Comparison of ENCODE assay signal across 8 cellular contexts in the genomic region with DNA sequence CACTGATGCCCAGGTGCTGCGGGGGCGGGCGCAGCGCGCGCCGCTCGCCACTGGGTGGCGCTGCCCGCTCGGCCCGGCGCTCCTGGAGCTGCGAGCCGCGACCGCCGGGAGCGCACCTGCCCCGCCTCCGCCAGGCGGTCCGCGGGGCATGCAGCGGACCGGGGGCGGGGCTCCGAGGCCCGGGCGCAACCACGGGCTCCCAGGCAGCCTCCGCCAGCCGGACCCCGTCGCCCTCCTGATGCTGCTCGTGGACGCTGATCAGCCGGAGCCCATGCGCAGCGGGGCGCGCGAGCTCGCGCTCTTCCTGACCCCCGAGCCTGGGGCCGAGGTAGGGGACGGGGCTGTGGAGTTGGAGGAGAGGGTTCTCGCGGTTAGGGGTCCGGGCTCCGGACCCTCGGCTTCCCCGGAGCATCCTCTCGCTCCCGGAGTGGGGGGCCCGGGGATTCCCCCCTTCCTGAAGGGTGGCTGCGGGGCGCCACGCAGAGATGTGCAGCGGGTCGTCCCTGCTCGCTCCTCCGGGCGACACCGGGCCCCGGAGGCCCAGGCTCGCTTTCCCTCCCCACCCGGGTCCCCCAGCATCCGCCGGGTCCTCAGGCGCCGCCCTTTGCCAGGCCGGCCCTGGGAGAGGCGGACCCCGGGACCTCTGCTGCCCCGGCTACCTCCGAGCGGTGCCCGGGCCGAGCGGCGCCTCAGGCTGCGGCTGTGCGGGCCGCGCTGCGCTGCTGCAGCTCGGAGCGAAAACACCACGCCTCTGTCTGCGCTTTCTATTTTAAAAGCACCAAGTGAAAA. TPM values are rescaled to one million over a fixed set of nuclear protein-coding genes. Genes with fewer than 3 reads are reported as not detected.
DNase-seq lines count a peak whose midpoint lies in the region; ATAC-seq and TF ChIP-seq lines count a peak whose summit lies in the region.

A gene with protein sequence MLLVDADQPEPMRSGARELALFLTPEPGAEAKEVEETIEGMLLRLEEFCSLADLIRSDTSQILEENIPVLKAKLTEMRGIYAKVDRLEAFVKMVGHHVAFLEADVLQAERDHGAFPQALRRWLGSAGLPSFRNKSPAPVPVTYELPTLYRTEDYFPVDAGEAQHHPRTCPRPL (plus strand): TSS at position 216 of the 789 bp plus-strand sequence. CDS start 23 bp downstream, at position 239.

- H3K4me3 ChIP-seq in DND-41 (ENCODE audit: low read depth in 1 of 2, low read length in 2 of 2) = peak within 1 kb of the TSS in 1 of 2 experiments; percentile 54; a peak in 2 of 4 replicates
- H3K4me3 ChIP-seq in parathyroid adenoma (ENCODE audit: low read depth, low read length) = peak within 1 kb of the TSS; percentile 89
- peak within 1 kb of the TSS; percentile 76 to 94 for H3K4me3 ChIP-seq in tibial artery

- H2AFZ ChIP-seq in DND-41 (ENCODE audit: low read depth, low read length) = peak within 1 kb of the TSS; percentile 69
- H2AFZ ChIP-seq in parathyroid adenoma = peak within 1 kb of the TSS; percentile 95

- ATAC-seq in DND-41 (ENCODE audit: insufficient read depth, low read depth) (peak; percentile 94), GM21526 (IDR thresholded peaks at IDR 0.05; ENCODE audit: low FRiP score, unreplicated experiment) (peak; percentile 52)

- TF ChIP-seq CTCF in DND-41 (IDR thresholded peaks at IDR 0.05; ENCODE audit: borderline replicate concordance, extremely low read depth, low read length, poor library complexity, severe bottlenecking) (peak; percentile 96), glutamatergic neuron (IDR thresholded peaks at IDR 0.05; ENCODE audit: partially characterized antibody, unreplicated experiment) (peak; percentile 85), parathyroid adenoma (IDR thresholded peaks at IDR 0.05) (no peak), tibial artery (IDR thresholded peaks at IDR 0.05) (peak; percentile 70 to 99)

- H3K4me1 Mint-ChIP-seq in activated naive CD4-positive, alpha-beta T cell treated with anti-CD3 and anti-CD28 coated beads, Interleukin-2, amount 10 ng/mL, durations not matched to agents 7 days and 5 days = peaks cover 29% of the 10 kb centered on the region
- peaks cover 8% of the 10 kb centered on the region for H3K4me1 Mint-ChIP-seq in glutamatergic neuron (ENCODE audit: low read depth, unreplicated experiment)

- no peaks in the 10 kb centered on the region for H3K36me3 ChIP-seq in DND-41 (ENCODE audit: insufficient read depth, low read length)
- no peaks in the 10 kb centered on the region for H3K36me3 ChIP-seq in parathyroid adenoma (ENCODE audit: control insufficient read depth, insufficient read depth, low read length)
- H3K36me3 ChIP-seq in tibial artery = no peaks in the 10 kb centered on the region

- H3K4me1 ChIP-seq in DND-41 (ENCODE audit: insufficient read depth, low read length) (peaks cover 10% of the 10 kb centered on the region), parathyroid adenoma (peaks cover 10% of the 10 kb centered on the region), tibial artery (peaks cover 0 to 32% (median 23%) of the 10 kb centered on the region in 4 donors)

- CTCF ChIA-PET in activated naive CD4-positive, alpha-beta T cell treated with anti-CD3 and anti-CD28 coated beads, Interleukin-2, amount 10 ng/mL, durations not matched to agents 7 days and 5 days (lab: Charles Lee) = interaction anchor here (0.7 to 8.4 kb wide), 44 partner anchors 8 to 530 kb away, joined by 3 to 167 read pairs (median 4); a partner anchor contains a TSS

- intact Hi-C loops in tibial artery (cut with DNase I; ENCODE audit: low total_unique reads) = loop anchor here (2.0 kb wide), 1 partner anchor 136 kb away; a partner anchor contains a TSS

- H3K27me3 Mint-ChIP-seq in activated naive CD4-positive, alpha-beta T cell treated with anti-CD3 and anti-CD28 coated beads, Interleukin-2, amount 10 ng/mL, durations not matched to agents 7 days and 5 days = peaks cover 4% of the 10 kb centered on the region
- H3K27me3 Mint-ChIP-seq in glutamatergic neuron (ENCODE audit: unreplicated experiment) = no peaks in the 10 kb centered on the region

- no peaks in the 10 kb centered on the region for H3K79me2 ChIP-seq in DND-41 (ENCODE audit: insufficient read depth, low read length)
- peaks cover 20% of the 10 kb centered on the region for H3K79me2 ChIP-seq in parathyroid adenoma

- DNase-seq in DND-41 = peak; percentile 70
- peak; percentile 100 for DNase-seq in HuH-7.5 (ENCODE audit: low spot score)
- peak; percentile 87 for DNase-seq in SK-N-DZ (ENCODE audit: low spot score)
- DNase-seq in activated naive CD4-positive, alpha-beta T cell treated with anti-CD3 and anti-CD28 coated beads, Interleukin-2, amount 10 ng/mL, durations not matched to agents 7 days and 5 days = peak; percentile 83
- peak; percentile 85 for DNase-seq in glutamatergic neuron
- DNase-seq in tibial artery = peak; percentile 51 to 85

- peak within 1 kb of the TSS; percentile 84 for H3K27ac Mint-ChIP-seq in activated naive CD4-positive, alpha-beta T cell treated with anti-CD3 and anti-CD28 coated beads, Interleukin-2, amount 10 ng/mL, durations not matched to agents 7 days and 5 days
- peak within 1 kb of the TSS; percentile 28 for H3K27ac Mint-ChIP-seq in glutamatergic neuron (ENCODE audit: unreplicated experiment)

- H4K20me1 ChIP-seq in DND-41 (ENCODE audit: insufficient read depth, low read length) = peaks cover 5% of the 10 kb centered on the region; the same call in 1 of the 2 replicates

- no peak within 1 kb of the TSS for H3K27ac ChIP-seq in DND-41 (ENCODE audit: low read length)
- peak within 1 kb of the TSS; percentile 65 for H3K27ac ChIP-seq in parathyroid adenoma
- peak within 1 kb of the TSS; percentile 79 to 84 for H3K27ac ChIP-seq in tibial artery

- no peaks in the 10 kb centered on the region for H3K9me3 Mint-ChIP-seq in activated naive CD4-positive, alpha-beta T cell treated with anti-CD3 and anti-CD28 coated beads, Interleukin-2, amount 10 ng/mL, durations not matched to agents 7 days and 5 days
- H3K9me3 Mint-ChIP-seq in glutamatergic neuron (ENCODE audit: unreplicated experiment) = peaks cover 4% of the 10 kb centered on the region

- H3K36me3 Mint-ChIP-seq in activated naive CD4-positive, alpha-beta T cell treated with anti-CD3 and anti-CD28 coated beads, Interleukin-2, amount 10 ng/mL, durations not matched to agents 7 days and 5 days = no peaks in the 10 kb centered on the region
- no peaks in the 10 kb centered on the region for H3K36me3 Mint-ChIP-seq in glutamatergic neuron (ENCODE audit: unreplicated experiment)

- peak within 1 kb of the TSS; percentile 25 for H3K9ac ChIP-seq in DND-41 (ENCODE audit: low read depth, low read length)
- H3K9ac ChIP-seq in parathyroid adenoma = peak within 1 kb of the TSS; percentile 23

- H3K9me3 ChIP-seq in DND-41 (ENCODE audit: insufficient read depth, low read length, severe bottlenecking) = no peaks in the 10 kb centered on the region
- no peaks in the 10 kb centered on the region for H3K9me3 ChIP-seq in parathyroid adenoma (ENCODE audit: control insufficient read depth, low read length)
- no peaks in the 10 kb centered on the region for H3K9me3 ChIP-seq in tibial artery

- peaks cover 25% of the 10 kb centered on the region for H3K27me3 ChIP-seq in DND-41 (ENCODE audit: insufficient read depth, low read length, poor library complexity)
- H3K27me3 ChIP-seq in parathyroid adenoma (ENCODE audit: control insufficient read depth, insufficient read depth, low read length) = no peaks in the 10 kb centered on the region
- H3K27me3 ChIP-seq in tibial artery = no peaks in the 10 kb centered on the region

- H3K4me2 ChIP-seq in DND-41 (ENCODE audit: insufficient read depth, low read length) (peak within 1 kb of the TSS; percentile 86), parathyroid adenoma (ENCODE audit: low read length) (peak within 1 kb of the TSS; percentile 98)

- H3K4me3 Mint-ChIP-seq in activated naive CD4-positive, alpha-beta T cell treated with anti-CD3 and anti-CD28 coated beads, Interleukin-2, amount 10 ng/mL, durations not matched to agents 7 days and 5 days = peak within 1 kb of the TSS; percentile 84
- peak within 1 kb of the TSS; percentile 93 for H3K4me3 Mint-ChIP-seq in glutamatergic neuron (ENCODE audit: unreplicated experiment)

RNA-seq across cellular contexts. Expression of the gene that starts here (rescaled TPM):
- 18.4 and 26.0 TPM in 2 replicates for polyA plus RNA-seq in SK-N-DZ (2014; cell fraction: cytosol; rRNA removed)
- polyA plus RNA-seq in SK-N-DZ (2014; cell fraction: nucleus; rRNA removed) = 28.8 and 32.0 TPM in 2 replicates
- total RNA-seq in glutamatergic neuron (ENCODE audit: unreplicated experiment) = 5.5 TPM
